Comparison of ENCODE assay signal across 10 cellular contexts in the genomic region with DNA sequence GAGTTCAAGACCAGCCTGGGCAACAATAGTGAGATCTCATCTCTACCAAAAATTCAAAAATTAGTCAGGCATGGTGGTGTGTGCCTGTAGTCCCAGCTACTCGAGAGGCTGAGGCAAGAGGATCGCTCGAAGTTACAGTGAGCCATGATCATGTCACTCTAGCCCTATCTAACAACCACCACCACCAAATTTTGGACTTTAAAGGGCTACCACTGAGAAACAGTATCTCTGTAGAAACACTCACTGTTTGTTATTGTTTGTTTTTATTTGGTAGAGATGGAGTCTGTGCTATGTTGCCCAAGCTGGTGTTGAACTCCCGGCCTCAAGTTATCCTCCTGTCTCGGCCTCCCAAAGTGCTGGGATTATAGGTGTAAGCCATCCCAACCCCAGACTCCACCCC. TPM values are rescaled to one million over a fixed set of nuclear protein-coding genes. Genes with fewer than 3 reads are reported as not detected.
DNase-seq lines count a peak whose midpoint lies in the region; ATAC-seq and TF ChIP-seq lines count a peak whose summit lies in the region.
"Had no signal": no experiment of that assay in that cellular context is flagged by ENCODE, and none has a peak within 500 bp of the region (broad histone marks: within the 10 kb centered on the region; RNA-seq: fewer than 3 reads in every experiment).

No MANE protein-coding gene starts in this region.

- no peak for TF ChIP-seq POLR2A in heart left ventricle (IDR thresholded peaks at IDR 0.05)

- DNase-seq in heart left ventricle (no peak), cardiac septum (ENCODE audit: low spot score) (no peak), adipocyte (ENCODE audit: low read depth) (no peak), ureter (ENCODE audit: low spot score) (peak; percentile 34), NCI-H146 treated with DMSO at 0.1 percent for 48 hours (lab: John Stamatoyannopoulos, UW; ENCODE audit: unreplicated experiment) (no peak)
- DNase-seq: activated CD4-positive, CD25-positive, alpha-beta regulatory T cell; NCI-H446 had no signal

- no peaks in the 10 kb centered on the region for H3K27me3 ChIP-seq in heart left ventricle
- no peaks in the 10 kb centered on the region for H3K27me3 ChIP-seq in adipocyte (replicated peaks; ENCODE audit: control insufficient read depth, insufficient read depth, low read length)
- H3K27me3 ChIP-seq in mucosa of stomach (ENCODE audit: control insufficient read depth, insufficient read depth, low read length) = no peaks in the 10 kb centered on the region

- WGBS in heart left ventricle, 4 donors = 94 to 97% (median 95%) methylated on average over 5 of the region's 5 CpGs

- ATAC-seq in heart left ventricle = no peak
- no peak for ATAC-seq in HG02759 (IDR thresholded peaks at IDR 0.05; ENCODE audit: unreplicated experiment)
- ATAC-seq in GM19324 (IDR thresholded peaks at IDR 0.05; ENCODE audit: low FRiP score, unreplicated experiment) = no peak

- no peak for TF ChIP-seq CTCF in heart left ventricle (IDR thresholded peaks at IDR 0.05)

- H3K9ac ChIP-seq in adipocyte (ENCODE audit: low read length) = peak overlapping the region; percentile 77
- H3K9ac ChIP-seq in mucosa of stomach (ENCODE audit: low read length) = peak overlapping the region; percentile 64

- H3K27ac ChIP-seq in heart left ventricle = peak overlapping the region in 7 of 12 donors; percentile 47 to 96 (median 73)

- intact Hi-C loops in heart left ventricle (cut with DNase I) (loop anchor here in 1 of 10 donors (1.0 kb wide), 1 partner anchor 24 kb away; a partner anchor contains a TSS), cardiac septum (cut with DNase I) (no loop called here)

- H3K4me1 ChIP-seq in heart left ventricle (peaks cover 8 to 67% (median 33%) of the 10 kb centered on the region in 12 donors), adipocyte (ENCODE audit: control insufficient read depth, insufficient read depth, low read length) (peaks cover 44% of the 10 kb centered on the region), mucosa of stomach (ENCODE audit: control insufficient read depth, insufficient read depth, low read length) (peaks cover 80% of the 10 kb centered on the region)

- H3K36me3 ChIP-seq in heart left ventricle (peaks cover 0 to 5% (median 0%) of the 10 kb centered on the region in 9 donors), adipocyte (ENCODE audit: control insufficient read depth, insufficient read depth, low read length, severe bottlenecking) (no peaks in the 10 kb centered on the region), mucosa of stomach (ENCODE audit: control insufficient read depth, insufficient read depth, low read length) (peaks cover 6% of the 10 kb centered on the region)

- no peaks in the 10 kb centered on the region for H3K9me3 ChIP-seq in heart left ventricle
- H3K9me3 ChIP-seq in adipocyte (ENCODE audit: control insufficient read depth, low read length) = no peaks in the 10 kb centered on the region
- H3K9me3 ChIP-seq in mucosa of stomach (ENCODE audit: control insufficient read depth, low read length) = no peaks in the 10 kb centered on the region

- H3K4me3 ChIP-seq in heart left ventricle = no peak overlapping the region
- no peak overlapping the region for H3K4me3 ChIP-seq in adipocyte (ENCODE audit: low read length)
- no peak overlapping the region for H3K4me3 ChIP-seq in mucosa of stomach (ENCODE audit: low read length)

RNA-seq across cellular contexts. Expression of a gene that starts 1.3 kb away (rescaled TPM):
- total RNA-seq in heart left ventricle (10 to 100 TPM in 8 of 9 donors, 1 to 10 TPM in 1; 8.5 to 49.8 (median 24.5) TPM), cardiac septum (22.7 TPM), ureter (89.1 TPM)
- 10 to 100 TPM; 12.5 to 18.5 TPM for polyA plus RNA-seq in heart left ventricle

RNA-seq across cellular contexts. Expression of a gene that starts 23.6 kb away (rescaled TPM):
- total RNA-seq in heart left ventricle = 1 to 10 TPM; 3.9 to 7.4 (median 5.2) TPM
- 1 to 10 TPM; 3.6 to 5.5 TPM for polyA plus RNA-seq in heart left ventricle
- 2.5 TPM for total RNA-seq in cardiac septum
- 4.3 TPM for total RNA-seq in ureter

RNA-seq across cellular contexts. Expression of a gene that starts 44.2 kb away (rescaled TPM):
- total RNA-seq in heart left ventricle = 1 to 10 TPM; 1.0 to 2.7 (median 1.6) TPM
- 1 to 10 TPM; 2.1 to 2.7 TPM for polyA plus RNA-seq in heart left ventricle
- total RNA-seq in cardiac septum = 1.8 TPM
- total RNA-seq in ureter = 1.9 TPM
